ENCODE assay signal across 7 cellular contexts in the genomic region with DNA sequence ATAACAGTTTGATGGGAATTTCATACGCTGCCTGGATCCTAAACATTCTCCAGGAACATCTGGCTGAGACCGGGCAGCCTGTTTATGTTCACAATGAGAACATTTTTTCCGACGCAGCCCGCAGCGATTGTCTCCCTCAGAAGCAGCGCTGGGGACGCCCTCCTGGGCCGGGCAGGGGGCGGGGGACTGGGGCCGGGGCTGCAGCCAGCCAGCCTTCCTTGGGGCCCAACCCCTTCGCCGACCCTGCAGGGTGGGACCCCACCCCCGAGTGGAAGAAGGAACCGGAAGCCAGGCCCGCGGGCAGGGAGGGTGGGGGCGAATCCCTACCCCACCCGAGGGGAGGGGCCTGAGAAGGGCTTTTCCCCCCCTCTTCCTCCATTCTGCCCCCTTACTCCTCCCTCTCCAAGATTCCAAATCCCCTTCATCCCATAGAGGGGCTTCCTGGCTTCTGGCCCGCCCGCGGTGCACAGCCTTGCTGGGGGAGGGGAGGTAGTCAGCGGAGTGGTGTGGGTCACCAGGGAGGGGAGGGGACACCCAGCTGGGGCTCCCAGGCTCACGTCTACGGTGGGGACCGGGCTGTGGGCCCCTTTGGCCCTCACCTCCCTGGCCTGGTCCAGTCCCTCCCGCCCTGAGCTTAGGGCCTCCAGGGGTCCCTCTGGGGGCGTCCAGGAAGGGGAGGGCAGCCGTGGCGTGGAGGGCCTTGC.
DNase-seq lines count a peak whose midpoint lies in the region; ATAC-seq lines count a peak whose summit lies in the region.

No MANE protein-coding gene starts in this region.

- peak overlapping the region in 3 of 4 donors; percentile 23 to 68 (median 41) for H3K4me3 Mint-ChIP-seq in IgD-negative memory B cell
- H3K4me3 Mint-ChIP-seq in activated T-helper 2 cell treated with anti-CD3 and anti-CD28 coated beads, Interferon-gamma antibody, Interleukin-2, Interleukin-4, amounts not matched to agents 10 μg/mL and 5 μg/mL and 100 μg/mL, durations not matched to agents 14 hours and 24 hours and 36 hours (ENCODE audit: low read depth): no peak overlapping the region

- ATAC-seq in left cardiac atrium (peak; percentile 80 to 81), HG03045 (IDR thresholded peaks at IDR 0.05; ENCODE audit: unreplicated experiment) (no peak)

- H3K27me3 ChIP-seq in rectal smooth muscle tissue (ENCODE audit: control insufficient read depth, insufficient read depth, low read length): no peaks in the 10 kb centered on the region

- H3K9ac ChIP-seq in rectal smooth muscle tissue (ENCODE audit: low read length): no peak overlapping the region

- H3K4me1 ChIP-seq in rectal smooth muscle tissue (ENCODE audit: control insufficient read depth, insufficient read depth, low read length): peaks cover 10% of the 10 kb centered on the region

- peak; percentile 8 for DNase-seq in activated T-helper 2 cell treated with anti-CD3 and anti-CD28 coated beads, Interferon-gamma antibody, Interleukin-2, Interleukin-4, amounts not matched to agents 10 μg/mL and 5 μg/mL and 100 μg/mL, durations not matched to agents 14 hours and 24 hours and 36 hours (ENCODE audit: low spot score)
- DNase-seq in left cardiac atrium: peak; percentile 83
- DNase-seq in T-helper 9 cell: no peak
- no peak for DNase-seq in amygdala (lab: John Stamatoyannopoulos, UW)

- H3K4me3 ChIP-seq in rectal smooth muscle tissue (ENCODE audit: low read length): peak overlapping the region; percentile 60

- intact Hi-C loops in activated T-helper 2 cell treated with anti-CD3 and anti-CD28 coated beads, Interferon-gamma antibody, Interleukin-2, Interleukin-4, amounts not matched to agents 10 μg/mL and 5 μg/mL and 100 μg/mL, durations not matched to agents 14 hours and 24 hours and 36 hours (cut with micrococcal nuclease): no loop called here
- intact Hi-C loops in left cardiac atrium (cut with DNase I): no loop called here

- H3K9me3 Mint-ChIP-seq in IgD-negative memory B cell: no peaks in the 10 kb centered on the region
- no peaks in the 10 kb centered on the region for H3K9me3 Mint-ChIP-seq in activated T-helper 2 cell treated with anti-CD3 and anti-CD28 coated beads, Interferon-gamma antibody, Interleukin-2, Interleukin-4, amounts not matched to agents 10 μg/mL and 5 μg/mL and 100 μg/mL, durations not matched to agents 14 hours and 24 hours and 36 hours

- H3K27ac ChIP-seq in rectal smooth muscle tissue (ENCODE audit: low read depth, low read length): peak overlapping the region; percentile 91

- H3K27me3 Mint-ChIP-seq in IgD-negative memory B cell: no peaks in the 10 kb centered on the region
- H3K27me3 Mint-ChIP-seq in activated T-helper 2 cell treated with anti-CD3 and anti-CD28 coated beads, Interferon-gamma antibody, Interleukin-2, Interleukin-4, amounts not matched to agents 10 μg/mL and 5 μg/mL and 100 μg/mL, durations not matched to agents 14 hours and 24 hours and 36 hours (ENCODE audit: low read depth): no peaks in the 10 kb centered on the region

- H3K36me3 ChIP-seq in rectal smooth muscle tissue (ENCODE audit: control insufficient read depth, insufficient read depth, low read length): no peaks in the 10 kb centered on the region

- H3K36me3 Mint-ChIP-seq in IgD-negative memory B cell: no peaks in the 10 kb centered on the region
- H3K36me3 Mint-ChIP-seq in activated T-helper 2 cell treated with anti-CD3 and anti-CD28 coated beads, Interferon-gamma antibody, Interleukin-2, Interleukin-4, amounts not matched to agents 10 μg/mL and 5 μg/mL and 100 μg/mL, durations not matched to agents 14 hours and 24 hours and 36 hours (ENCODE audit: low read depth): no peaks in the 10 kb centered on the region

- no peak overlapping the region for H3K27ac Mint-ChIP-seq in IgD-negative memory B cell
- H3K27ac Mint-ChIP-seq in activated T-helper 2 cell treated with anti-CD3 and anti-CD28 coated beads, Interferon-gamma antibody, Interleukin-2, Interleukin-4, amounts not matched to agents 10 μg/mL and 5 μg/mL and 100 μg/mL, durations not matched to agents 14 hours and 24 hours and 36 hours: no peak overlapping the region

- H3K4me1 Mint-ChIP-seq in IgD-negative memory B cell: peaks cover 6 to 10% (median 8%) of the 10 kb centered on the region in 3 donors
- H3K4me1 Mint-ChIP-seq in activated T-helper 2 cell treated with anti-CD3 and anti-CD28 coated beads, Interferon-gamma antibody, Interleukin-2, Interleukin-4, amounts not matched to agents 10 μg/mL and 5 μg/mL and 100 μg/mL, durations not matched to agents 14 hours and 24 hours and 36 hours (ENCODE audit: low read depth): peaks cover 5% of the 10 kb centered on the region

Comparison
In these comparisons a context has a peak if more than half of its experiments do, and no peak if none do; other contexts are left out.
1. DNase-seq: peak in activated T-helper 2 cell treated with anti-CD3 and anti-CD28 coated beads, Interferon-gamma antibody, Interleukin-2, Interleukin-4, amounts not matched to agents 10 μg/mL and 5 μg/mL and 100 μg/mL, durations not matched to agents 14 hours and 24 hours and 36 hours (single experiment) and left cardiac atrium (single experiment); none in T-helper 9 cell (single experiment) and amygdala (0 of 56).